Comparison of ENCODE assay signal across 25 cellular contexts in genomic region chr1:11931845-11932244, GRCh38.
"Had no signal": no experiment of that assay in that cellular context is flagged by ENCODE, and none has a peak within 500 bp of the region (broad histone marks: within the 10 kb centered on the region; RNA-seq: fewer than 3 reads in every experiment).

No MANE protein-coding gene starts in this region.

- H3K27me3 ChIP-seq: ascending aorta, breast epithelium, cardiac muscle cell, colonic mucosa had no signal

- ATAC-seq: activated naive CD4-positive, alpha-beta T cell treated with anti-CD3 and anti-CD28 coated beads, Interleukin-2, amount 50 U/mL, for 72 hours; activated T-cell treated with anti-CD3 and anti-CD28 coated beads, Interleukin-2, amount 50 U/mL, for 72 hours; esophagus mucosa had no signal

- H3K36me3 ChIP-seq: ascending aorta, breast epithelium, cardiac muscle cell, colonic mucosa had no signal

- DNase-seq: activated CD4-positive, alpha-beta memory T cell treated with anti-CD3 and anti-CD28 coated beads, Interleukin-2, amount 10 ng/mL, durations not matched to agents 7 days and 5 days; activated CD4-positive, alpha-beta T cell treated with anti-CD3 and anti-CD28 coated beads for 1 hour; activated CD4-positive, alpha-beta T cell treated with anti-CD3 and anti-CD28 coated beads for 4 hours; activated CD4-positive, alpha-beta T cell treated with anti-CD3 and anti-CD28 coated beads, Interleukin-2, amount 10 ng/mL, durations not matched to agents 7 days and 5 days; activated CD4-positive, alpha-beta T cell treated with anti-CD3 and anti-CD28 coated beads, Interleukin-2, amount 50 U/mL, for 4 hours; activated CD8-positive, alpha-beta memory T cell treated with anti-CD3 and anti-CD28 coated beads, Interleukin-2, amount 50 U/mL, for 48 hours; activated gamma-delta T cell; activated naive CD4-positive, alpha-beta T cell; activated naive CD4-positive, alpha-beta T cell treated with anti-CD3 and anti-CD28 coated beads, Interleukin-2, amount 10 ng/mL, durations not matched to agents 7 days and 5 days; activated naive CD8-positive, alpha-beta T cell treated with anti-CD3 and anti-CD28 coated beads, Interleukin-2, amount 10 ng/mL, durations not matched to agents 7 days and 5 days; activated T-cell treated with anti-CD3 and anti-CD28 coated beads for 4 hours; activated T-cell treated with anti-CD3 and anti-CD28 coated beads, Interleukin-2, amount 50 U/mL, for 24 hours; activated T-cell treated with anti-CD3 and anti-CD28 coated beads, Interleukin-2, amount 50 U/mL, for 72 hours; central memory CD4-positive, alpha-beta T cell; cerebellar nuclear complex; colonic mucosa; effector CD8-positive, alpha-beta T cell; foreskin fibroblast; head of caudate nucleus; T-helper 2 cell had no signal

- H3K27ac ChIP-seq: cardiac muscle cell had no signal

- H3K9me3 ChIP-seq: ascending aorta, breast epithelium, colonic mucosa had no signal

- H3K27me3 Mint-ChIP-seq: activated CD4-positive, alpha-beta memory T cell treated with anti-CD3 and anti-CD28 coated beads, Interleukin-2, amount 10 ng/mL, durations not matched to agents 7 days and 5 days; activated CD4-positive, alpha-beta T cell treated with anti-CD3 and anti-CD28 coated beads, Interleukin-2, amount 10 ng/mL, durations not matched to agents 7 days and 5 days; activated naive CD8-positive, alpha-beta T cell treated with anti-CD3 and anti-CD28 coated beads, Interleukin-2, amount 10 ng/mL, durations not matched to agents 7 days and 5 days; activated T-cell treated with anti-CD3 and anti-CD28 coated beads, Interleukin-2, amount 50 U/mL, for 24 hours had no signal

- H3K27ac Mint-ChIP-seq: activated CD4-positive, alpha-beta memory T cell treated with anti-CD3 and anti-CD28 coated beads, Interleukin-2, amount 10 ng/mL, durations not matched to agents 7 days and 5 days; activated CD4-positive, alpha-beta T cell treated with anti-CD3 and anti-CD28 coated beads, Interleukin-2, amount 10 ng/mL, durations not matched to agents 7 days and 5 days; activated naive CD4-positive, alpha-beta T cell treated with anti-CD3 and anti-CD28 coated beads, Interleukin-2, amount 10 ng/mL, durations not matched to agents 7 days and 5 days; activated naive CD4-positive, alpha-beta T cell treated with anti-CD3 and anti-CD28 coated beads, Interleukin-2, amount 50 U/mL, for 72 hours; activated naive CD8-positive, alpha-beta T cell treated with anti-CD3 and anti-CD28 coated beads, Interleukin-2, amount 10 ng/mL, durations not matched to agents 7 days and 5 days; activated T-cell treated with anti-CD3 and anti-CD28 coated beads, Interleukin-2, amount 50 U/mL, for 24 hours; activated T-cell treated with anti-CD3 and anti-CD28 coated beads, Interleukin-2, amount 50 U/mL, for 72 hours had no signal

- H3K4me3 ChIP-seq: ascending aorta, breast epithelium, cardiac muscle cell, colonic mucosa had no signal

- H3K36me3 Mint-ChIP-seq: activated naive CD4-positive, alpha-beta T cell treated with anti-CD3 and anti-CD28 coated beads, Interleukin-2, amount 10 ng/mL, durations not matched to agents 7 days and 5 days; activated naive CD4-positive, alpha-beta T cell treated with anti-CD3 and anti-CD28 coated beads, Interleukin-2, amount 50 U/mL, for 72 hours; activated naive CD8-positive, alpha-beta T cell treated with anti-CD3 and anti-CD28 coated beads, Interleukin-2, amount 10 ng/mL, durations not matched to agents 7 days and 5 days had no signal

- H3K4me3 Mint-ChIP-seq: activated CD4-positive, alpha-beta memory T cell treated with anti-CD3 and anti-CD28 coated beads, Interleukin-2, amount 10 ng/mL, durations not matched to agents 7 days and 5 days; activated CD4-positive, alpha-beta T cell treated with anti-CD3 and anti-CD28 coated beads, Interleukin-2, amount 10 ng/mL, durations not matched to agents 7 days and 5 days; activated naive CD4-positive, alpha-beta T cell treated with anti-CD3 and anti-CD28 coated beads, Interleukin-2, amount 10 ng/mL, durations not matched to agents 7 days and 5 days; activated naive CD8-positive, alpha-beta T cell treated with anti-CD3 and anti-CD28 coated beads, Interleukin-2, amount 10 ng/mL, durations not matched to agents 7 days and 5 days; activated T-cell treated with anti-CD3 and anti-CD28 coated beads, Interleukin-2, amount 50 U/mL, for 24 hours; activated T-cell treated with anti-CD3 and anti-CD28 coated beads, Interleukin-2, amount 50 U/mL, for 72 hours had no signal

- H3K9me3 Mint-ChIP-seq: activated CD4-positive, alpha-beta memory T cell treated with anti-CD3 and anti-CD28 coated beads, Interleukin-2, amount 10 ng/mL, durations not matched to agents 7 days and 5 days; activated CD4-positive, alpha-beta T cell treated with anti-CD3 and anti-CD28 coated beads, Interleukin-2, amount 10 ng/mL, durations not matched to agents 7 days and 5 days; activated naive CD4-positive, alpha-beta T cell treated with anti-CD3 and anti-CD28 coated beads, Interleukin-2, amount 10 ng/mL, durations not matched to agents 7 days and 5 days; activated naive CD4-positive, alpha-beta T cell treated with anti-CD3 and anti-CD28 coated beads, Interleukin-2, amount 50 U/mL, for 72 hours; activated naive CD8-positive, alpha-beta T cell treated with anti-CD3 and anti-CD28 coated beads, Interleukin-2, amount 10 ng/mL, durations not matched to agents 7 days and 5 days; activated T-cell treated with anti-CD3 and anti-CD28 coated beads, Interleukin-2, amount 50 U/mL, for 24 hours; activated T-cell treated with anti-CD3 and anti-CD28 coated beads, Interleukin-2, amount 50 U/mL, for 72 hours had no signal
